In the genomic region with DNA sequence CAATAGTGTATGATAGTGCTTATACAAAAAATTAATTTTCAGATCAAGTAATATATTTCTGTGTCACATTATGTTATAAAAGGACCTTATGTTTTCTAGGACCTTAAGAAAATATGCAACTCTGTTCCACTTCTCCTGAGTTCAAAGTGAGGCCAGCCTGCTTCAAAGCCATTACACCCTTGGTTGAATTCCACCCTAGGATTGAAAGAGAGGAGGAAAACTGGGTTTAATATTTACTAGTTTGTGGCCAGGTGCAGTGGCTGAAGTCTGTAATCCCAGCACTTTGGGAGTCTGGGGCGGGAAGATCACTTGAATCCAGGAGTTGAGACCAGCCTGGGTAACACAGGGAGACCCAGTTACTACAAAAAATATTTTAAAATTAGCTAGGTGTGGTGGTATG, we compare ENCODE assay signal across 22 cellular contexts. TPM values are rescaled to one million over a fixed set of nuclear protein-coding genes. Genes with fewer than 3 reads are reported as not detected.
DNase-seq lines count a peak whose midpoint lies in the region; ATAC-seq lines count a peak whose summit lies in the region.
"Had no signal": no experiment of that assay in that cellular context is flagged by ENCODE, and none has a peak within 500 bp of the region (broad histone marks: within the 10 kb centered on the region; RNA-seq: fewer than 3 reads in every experiment).

No MANE protein-coding gene starts in this region.

- H3K4me3 Mint-ChIP-seq in stimulated activated naive B cell treated with anti-CD40 and anti-IgM and Interleukin-4, amounts not matched to agents 10 μg/mL and 1 μg/mL and 100 μg/mL, for 72 hours, result no peak overlapping the region
- H3K4me3 Mint-ChIP-seq: B cell; CD4-positive, alpha-beta T cell; CD8-positive, alpha-beta T cell had no signal

- H3K36me3 Mint-ChIP-seq in stimulated activated naive B cell treated with anti-CD40 and anti-IgM and Interleukin-4, amounts not matched to agents 10 μg/mL and 1 μg/mL and 100 μg/mL, for 72 hours, result peaks cover 0 to 3% of the 10 kb centered on the region in 2 donors
- H3K36me3 Mint-ChIP-seq: CD8-positive, alpha-beta T cell had no signal

- H3K9me3 Mint-ChIP-seq in stimulated activated naive B cell treated with anti-CD40 and anti-IgM and Interleukin-4, amounts not matched to agents 10 μg/mL and 1 μg/mL and 100 μg/mL, for 72 hours, result peaks cover 2 to 3% of the 10 kb centered on the region in 2 donors
- H3K9me3 Mint-ChIP-seq: CD4-positive, alpha-beta T cell had no signal

- DNase-seq in glomerular visceral epithelial cell (ENCODE audit: extremely low spot score) (peak; percentile 28), left kidney (ENCODE audit: low read depth, low spot score) (peak; percentile 68), renal cortical epithelial cell (ENCODE audit: low read depth) (peak; percentile 63), DMS153 (lab: John Stamatoyannopoulos, UW) (no peak)
- DNase-seq in stimulated activated naive B cell treated with anti-CD40 and anti-IgM and Interleukin-4, amounts not matched to agents 10 μg/mL and 1 μg/mL and 100 μg/mL, for 72 hours, result no peak
- no peak for DNase-seq in activated naive CD4-positive, alpha-beta T cell treated with Interleukin-2 at 50 U/mL for 16 hours
- DNase-seq: 8988T; AML-193; Caco-2; Calu3; CD4-positive, alpha-beta T cell; CD8-positive, alpha-beta T cell; DMS53; DMS79; DND-41; EL; GDM1 had no signal

- no peak for ATAC-seq in stimulated activated naive B cell treated with anti-CD40 and anti-IgM and Interleukin-4, amounts not matched to agents 10 μg/mL and 1 μg/mL and 100 μg/mL, for 72 hours (replicated peaks)
- ATAC-seq in HG02571 (IDR thresholded peaks at IDR 0.05; ENCODE audit: unreplicated experiment), result no peak
- ATAC-seq: CD8-positive, alpha-beta T cell; GM12878 had no signal

- peaks cover 19 to 20% of the 10 kb centered on the region in 2 donors for H3K27me3 Mint-ChIP-seq in stimulated activated naive B cell treated with anti-CD40 and anti-IgM and Interleukin-4, amounts not matched to agents 10 μg/mL and 1 μg/mL and 100 μg/mL, for 72 hours

- H3K27ac Mint-ChIP-seq in stimulated activated naive B cell treated with anti-CD40 and anti-IgM and Interleukin-4, amounts not matched to agents 10 μg/mL and 1 μg/mL and 100 μg/mL, for 72 hours, result no peak overlapping the region
- H3K27ac Mint-ChIP-seq: B cell; CD4-positive, alpha-beta T cell; CD8-positive, alpha-beta T cell had no signal

- H3K4me1 Mint-ChIP-seq in stimulated activated naive B cell treated with anti-CD40 and anti-IgM and Interleukin-4, amounts not matched to agents 10 μg/mL and 1 μg/mL and 100 μg/mL, for 72 hours, result no peaks in the 10 kb centered on the region
- H3K4me1 Mint-ChIP-seq: B cell had no signal

RNA-seq across cellular contexts. Expression of gene NR1I2, which starts 32.9 kb away (rescaled TPM):
- total RNA-seq in renal cortical epithelial cell, result 0.20 TPM in 1 of 2 replicates, not detected in the other
- total RNA-seq: A673, Caco-2, G401 had no signal

RNA-seq across cellular contexts. Expression of gene CFAP91, which starts 46.2 kb away (rescaled TPM):
- 0.52 and 5.0 TPM in 2 replicates for total RNA-seq in renal cortical epithelial cell
- total RNA-seq: Caco-2; CD4-positive, alpha-beta T cell; CD8-positive, alpha-beta T cell; G401 had no signal

Comparison
In these comparisons a context has a peak if more than half of its experiments do, and no peak if none do; other contexts are left out.
1. DNase-seq: peak in glomerular visceral epithelial cell (single experiment), left kidney (single experiment) and renal cortical epithelial cell (single experiment); none in DMS153 (single experiment), stimulated activated naive B cell treated with anti-CD40 and anti-IgM and Interleukin-4, amounts not matched to agents 10 μg/mL and 1 μg/mL and 100 μg/mL, for 72 hours (single experiment) and activated naive CD4-positive, alpha-beta T cell treated with Interleukin-2 at 50 U/mL for 16 hours (single experiment).